ENCODE assay signal across 1 cellular context in the genomic region with DNA sequence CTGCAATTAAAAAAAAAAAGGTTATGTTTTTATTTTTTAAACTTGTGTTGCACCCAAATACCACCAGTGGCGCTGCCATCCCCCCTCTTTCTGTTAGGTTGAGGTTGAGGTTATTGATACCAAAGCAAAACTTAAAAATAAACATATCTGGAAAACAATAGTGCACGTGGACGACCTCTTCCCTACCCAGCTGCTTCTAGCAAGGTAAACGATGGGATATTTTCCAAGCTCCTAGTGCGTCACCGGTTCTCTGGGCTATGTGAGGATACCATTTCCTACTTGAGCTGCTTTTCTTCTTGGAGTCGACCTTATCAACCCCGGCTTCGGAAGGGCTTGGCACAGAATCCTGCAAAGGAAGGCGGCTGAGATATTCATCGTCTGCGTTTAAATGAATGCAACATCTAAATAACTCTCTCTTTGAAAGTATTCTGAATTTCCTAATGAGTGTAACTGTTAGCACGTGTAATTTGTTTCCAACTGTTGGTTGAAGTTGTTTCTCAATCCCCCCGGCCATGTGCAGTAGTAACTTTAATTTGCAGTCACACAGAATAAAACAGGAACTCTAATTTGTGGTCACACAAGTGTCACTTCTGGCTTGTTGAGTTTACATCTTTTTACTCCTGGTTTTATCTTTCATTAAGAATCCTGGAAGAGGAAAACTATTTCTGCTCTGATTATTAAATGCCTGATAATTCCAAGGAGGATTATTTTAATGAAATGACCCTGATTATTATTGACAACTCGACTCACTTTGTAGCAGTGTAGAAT.
TF ChIP-seq lines count a peak whose summit lies in the region.

No MANE protein-coding gene starts in this region.

TF ChIP-seq in GM23338, 12 proteins besides CTCF, POLR2A, EP300 and RAD21 (continued from another document):
- TF ChIP-seq EZH2phosphoT487 (IDR thresholded peaks at IDR 0.05; ENCODE audit: unreplicated experiment) (no peak), POLR2AphosphoS5 (IDR thresholded peaks at IDR 0.05; ENCODE audit: low read depth) (no peak), STAT1 (IDR thresholded peaks at IDR 0.05; ENCODE audit: unreplicated experiment) (no peak)
- TF ChIP-seq, protein P1, sequence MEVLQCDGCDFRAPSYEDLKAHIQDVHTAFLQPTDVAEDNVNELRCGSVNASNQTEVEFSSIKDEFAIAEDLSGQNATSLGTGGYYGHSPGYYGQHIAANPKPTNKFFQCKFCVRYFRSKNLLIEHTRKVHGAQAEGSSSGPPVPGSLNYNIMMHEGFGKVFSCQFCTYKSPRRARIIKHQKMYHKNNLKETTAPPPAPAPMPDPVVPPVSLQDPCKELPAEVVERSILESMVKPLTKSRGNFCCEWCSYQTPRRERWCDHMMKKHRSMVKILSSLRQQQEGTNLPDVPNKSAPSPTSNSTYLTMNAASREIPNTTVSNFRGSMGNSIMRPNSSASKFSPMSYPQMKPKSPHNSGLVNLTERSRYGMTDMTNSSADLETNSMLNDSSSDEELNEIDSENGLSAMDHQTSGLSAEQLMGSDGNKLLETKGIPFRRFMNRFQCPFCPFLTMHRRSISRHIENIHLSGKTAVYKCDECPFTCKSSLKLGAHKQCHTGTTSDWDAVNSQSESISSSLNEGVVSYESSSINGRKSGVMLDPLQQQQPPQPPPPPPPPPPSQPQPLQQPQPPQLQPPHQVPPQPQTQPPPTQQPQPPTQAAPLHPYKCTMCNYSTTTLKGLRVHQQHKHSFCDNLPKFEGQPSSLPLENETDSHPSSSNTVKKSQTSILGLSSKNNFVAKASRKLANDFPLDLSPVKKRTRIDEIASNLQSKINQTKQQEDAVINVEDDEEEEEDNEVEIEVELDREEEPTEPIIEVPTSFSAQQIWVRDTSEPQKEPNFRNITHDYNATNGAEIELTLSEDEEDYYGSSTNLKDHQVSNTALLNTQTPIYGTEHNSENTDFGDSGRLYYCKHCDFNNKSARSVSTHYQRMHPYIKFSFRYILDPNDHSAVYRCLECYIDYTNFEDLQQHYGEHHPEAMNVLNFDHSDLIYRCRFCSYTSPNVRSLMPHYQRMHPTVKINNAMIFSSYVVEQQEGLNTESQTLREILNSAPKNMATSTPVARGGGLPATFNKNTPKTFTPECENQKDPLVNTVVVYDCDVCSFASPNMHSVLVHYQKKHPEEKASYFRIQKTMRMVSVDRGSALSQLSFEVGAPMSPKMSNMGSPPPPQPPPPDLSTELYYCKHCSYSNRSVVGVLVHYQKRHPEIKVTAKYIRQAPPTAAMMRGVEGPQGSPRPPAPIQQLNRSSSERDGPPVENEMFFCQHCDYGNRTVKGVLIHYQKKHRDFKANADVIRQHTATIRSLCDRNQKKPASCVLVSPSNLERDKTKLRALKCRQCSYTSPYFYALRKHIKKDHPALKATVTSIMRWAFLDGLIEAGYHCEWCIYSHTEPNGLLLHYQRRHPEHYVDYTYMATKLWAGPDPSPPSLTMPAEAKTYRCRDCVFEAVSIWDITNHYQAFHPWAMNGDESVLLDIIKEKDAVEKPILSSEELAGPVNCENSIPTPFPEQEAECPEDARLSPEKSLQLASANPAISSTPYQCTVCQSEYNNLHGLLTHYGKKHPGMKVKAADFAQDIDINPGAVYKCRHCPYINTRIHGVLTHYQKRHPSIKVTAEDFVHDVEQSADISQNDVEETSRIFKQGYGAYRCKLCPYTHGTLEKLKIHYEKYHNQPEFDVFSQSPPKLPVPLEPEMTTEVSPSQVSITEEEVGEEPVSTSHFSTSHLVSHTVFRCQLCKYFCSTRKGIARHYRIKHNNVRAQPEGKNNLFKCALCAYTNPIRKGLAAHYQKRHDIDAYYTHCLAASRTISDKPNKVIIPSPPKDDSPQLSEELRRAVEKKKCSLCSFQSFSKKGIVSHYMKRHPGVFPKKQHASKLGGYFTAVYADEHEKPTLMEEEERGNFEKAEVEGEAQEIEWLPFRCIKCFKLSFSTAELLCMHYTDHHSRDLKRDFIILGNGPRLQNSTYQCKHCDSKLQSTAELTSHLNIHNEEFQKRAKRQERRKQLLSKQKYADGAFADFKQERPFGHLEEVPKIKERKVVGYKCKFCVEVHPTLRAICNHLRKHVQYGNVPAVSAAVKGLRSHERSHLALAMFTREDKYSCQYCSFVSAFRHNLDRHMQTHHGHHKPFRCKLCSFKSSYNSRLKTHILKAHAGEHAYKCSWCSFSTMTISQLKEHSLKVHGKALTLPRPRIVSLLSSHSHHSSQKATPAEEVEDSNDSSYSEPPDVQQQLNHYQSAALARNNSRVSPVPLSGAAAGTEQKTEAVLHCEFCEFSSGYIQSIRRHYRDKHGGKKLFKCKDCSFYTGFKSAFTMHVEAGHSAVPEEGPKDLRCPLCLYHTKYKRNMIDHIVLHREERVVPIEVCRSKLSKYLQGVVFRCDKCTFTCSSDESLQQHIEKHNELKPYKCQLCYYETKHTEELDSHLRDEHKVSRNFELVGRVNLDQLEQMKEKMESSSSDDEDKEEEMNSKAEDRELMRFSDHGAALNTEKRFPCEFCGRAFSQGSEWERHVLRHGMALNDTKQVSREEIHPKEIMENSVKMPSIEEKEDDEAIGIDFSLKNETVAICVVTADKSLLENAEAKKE (CRISPR knock-in tag; IDR thresholded peaks at IDR 0.05): no peak
